Comparison of ENCODE assay signal across 1 cellular context in genomic region chr17:33968350-33969044, GRCh38.
TF ChIP-seq lines count a peak whose summit lies in the region.

No MANE protein-coding gene starts in this region.

TF ChIP-seq in GM12878, 131 proteins besides CTCF, POLR2A, EP300 and RAD21 (continued from another document and continues in another):
- TF ChIP-seq ZNF687 (IDR thresholded peaks at IDR 0.05) (0 out of 2 replicates have a peak, but pooled peaks have one; percentile 11), RBBP5 (conservative IDR thresholded peaks at IDR 0.05) (no peak), STAT1 (conservative IDR thresholded peaks at IDR 0.05) (0 out of 2 replicates have a peak, but pooled peaks have one; percentile 59), CREB1 (IDR thresholded peaks at IDR 0.05; ENCODE audit: low read depth) (no peak), MEF2A (IDR thresholded peaks at IDR 0.05; ENCODE audit: insufficient read depth, low read depth, low read length) (0 out of 2 replicates have a peak, but pooled peaks have one; percentile 29), ZNF384 (IDR thresholded peaks at IDR 0.05; ENCODE audit: borderline replicate concordance, low read depth, low read length) (no peak), ATF3 (IDR thresholded peaks at IDR 0.05; ENCODE audit: borderline replicate concordance, extremely low read depth, low read depth, low read length) (no peak), MYB (IDR thresholded peaks at IDR 0.05; ENCODE audit: borderline replicate concordance, low read depth, low read length) (no peak), CBX5 (IDR thresholded peaks at IDR 0.05; ENCODE audit: low read depth) (no peak), RFX5 (IDR thresholded peaks at IDR 0.05; ENCODE audit: low read depth, low read length) (no peak), BCL11A (IDR thresholded peaks at IDR 0.05; ENCODE audit: low read depth, low read length) (peak; percentile 34; the same call in 1 of the 2 replicates), ZSCAN29 (IDR thresholded peaks at IDR 0.05) (no peak), NR2F1 (conservative IDR thresholded peaks at IDR 0.05) (no peak), NFYA (IDR thresholded peaks at IDR 0.05; ENCODE audit: borderline replicate concordance, low read depth, low read length) (no peak), RELB (IDR thresholded peaks at IDR 0.05; ENCODE audit: low read depth) (peak; percentile 15; the same call in 1 of the 2 replicates), FOXK2 (IDR thresholded peaks at IDR 0.05) (0 out of 2 replicates have a peak, but pooled peaks have one; percentile 10), ATF2 (IDR thresholded peaks at IDR 0.05; ENCODE audit: low read length) (0 out of 2 replicates have a peak, but pooled peaks have one; percentile 18), BACH1 (IDR thresholded peaks at IDR 0.05; ENCODE audit: borderline replicate concordance) (peak; percentile 98), NFXL1 (IDR thresholded peaks at IDR 0.05; ENCODE audit: borderline replicate concordance) (no peak), SMAD5 (IDR thresholded peaks at IDR 0.05; ENCODE audit: low read depth) (no peak), HDGF (IDR thresholded peaks at IDR 0.05) (no peak), CUX1 (IDR thresholded peaks at IDR 0.05; ENCODE audit: insufficient replicate concordance, low read depth, low read length) (no peak), SREBF1 (IDR thresholded peaks at IDR 0.05; ENCODE audit: low read length) (no peak), TCF12 (IDR thresholded peaks at IDR 0.05; ENCODE audit: low read depth, low read length) (peak; percentile 76; the same call in 1 of the 2 replicates), MEF2B (IDR thresholded peaks at IDR 0.05; ENCODE audit: partially characterized antibody, poor library complexity, severe bottlenecking) (peak; percentile 63), GATAD2B (conservative IDR thresholded peaks at IDR 0.05; ENCODE audit: low read depth) (no peak), ZZZ3 (IDR thresholded peaks at IDR 0.05; ENCODE audit: control insufficient read depth, insufficient read length, low read depth) (no peak), POU2F2 (IDR thresholded peaks at IDR 0.05; ENCODE audit: borderline replicate concordance, low read depth, low read length) (no peak; the same call in 2 of the 3 replicates), MTA3 (IDR thresholded peaks at IDR 0.05; ENCODE audit: borderline replicate concordance, low read length) (0 out of 2 replicates have a peak, but pooled peaks have one; percentile 43), BMI1 (IDR thresholded peaks at IDR 0.05; ENCODE audit: borderline replicate concordance) (no peak), PAX5 (IDR thresholded peaks at IDR 0.05; ENCODE audit: borderline replicate concordance, low read depth, low read length) (peak; percentile 25; the same call in 1 of the 2 replicates), BHLHE40 (IDR thresholded peaks at IDR 0.05; ENCODE audit: borderline replicate concordance in 1 of 2, low read depth in 2 of 2, low read length in 1 of 2) (peak in 1 of 2 experiments; percentile 29; a peak in 1 of 4 replicates)
- TF ChIP-seq, protein P1, sequence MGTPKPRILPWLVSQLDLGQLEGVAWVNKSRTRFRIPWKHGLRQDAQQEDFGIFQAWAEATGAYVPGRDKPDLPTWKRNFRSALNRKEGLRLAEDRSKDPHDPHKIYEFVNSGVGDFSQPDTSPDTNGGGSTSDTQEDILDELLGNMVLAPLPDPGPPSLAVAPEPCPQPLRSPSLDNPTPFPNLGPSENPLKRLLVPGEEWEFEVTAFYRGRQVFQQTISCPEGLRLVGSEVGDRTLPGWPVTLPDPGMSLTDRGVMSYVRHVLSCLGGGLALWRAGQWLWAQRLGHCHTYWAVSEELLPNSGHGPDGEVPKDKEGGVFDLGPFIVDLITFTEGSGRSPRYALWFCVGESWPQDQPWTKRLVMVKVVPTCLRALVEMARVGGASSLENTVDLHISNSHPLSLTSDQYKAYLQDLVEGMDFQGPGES (IDR thresholded peaks at IDR 0.05): no peak
- TF ChIP-seq, protein P2, sequence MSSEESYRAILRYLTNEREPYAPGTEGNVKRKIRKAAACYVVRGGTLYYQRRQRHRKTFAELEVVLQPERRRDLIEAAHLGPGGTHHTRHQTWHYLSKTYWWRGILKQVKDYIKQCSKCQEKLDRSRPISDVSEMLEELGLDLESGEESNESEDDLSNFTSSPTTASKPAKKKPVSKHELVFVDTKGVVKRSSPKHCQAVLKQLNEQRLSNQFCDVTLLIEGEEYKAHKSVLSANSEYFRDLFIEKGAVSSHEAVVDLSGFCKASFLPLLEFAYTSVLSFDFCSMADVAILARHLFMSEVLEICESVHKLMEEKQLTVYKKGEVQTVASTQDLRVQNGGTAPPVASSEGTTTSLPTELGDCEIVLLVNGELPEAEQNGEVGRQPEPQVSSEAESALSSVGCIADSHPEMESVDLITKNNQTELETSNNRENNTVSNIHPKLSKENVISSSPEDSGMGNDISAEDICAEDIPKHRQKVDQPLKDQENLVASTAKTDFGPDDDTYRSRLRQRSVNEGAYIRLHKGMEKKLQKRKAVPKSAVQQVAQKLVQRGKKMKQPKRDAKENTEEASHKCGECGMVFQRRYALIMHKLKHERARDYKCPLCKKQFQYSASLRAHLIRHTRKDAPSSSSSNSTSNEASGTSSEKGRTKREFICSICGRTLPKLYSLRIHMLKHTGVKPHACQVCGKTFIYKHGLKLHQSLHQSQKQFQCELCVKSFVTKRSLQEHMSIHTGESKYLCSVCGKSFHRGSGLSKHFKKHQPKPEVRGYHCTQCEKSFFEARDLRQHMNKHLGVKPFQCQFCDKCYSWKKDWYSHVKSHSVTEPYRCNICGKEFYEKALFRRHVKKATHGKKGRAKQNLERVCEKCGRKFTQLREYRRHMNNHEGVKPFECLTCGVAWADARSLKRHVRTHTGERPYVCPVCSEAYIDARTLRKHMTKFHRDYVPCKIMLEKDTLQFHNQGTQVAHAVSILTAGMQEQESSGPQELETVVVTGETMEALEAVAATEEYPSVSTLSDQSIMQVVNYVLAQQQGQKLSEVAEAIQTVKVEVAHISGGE (CRISPR knock-in tag; IDR thresholded peaks at IDR 0.05): no peak
- TF ChIP-seq, protein P3, sequence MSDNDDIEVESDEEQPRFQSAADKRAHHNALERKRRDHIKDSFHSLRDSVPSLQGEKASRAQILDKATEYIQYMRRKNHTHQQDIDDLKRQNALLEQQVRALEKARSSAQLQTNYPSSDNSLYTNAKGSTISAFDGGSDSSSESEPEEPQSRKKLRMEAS (IDR thresholded peaks at IDR 0.05; ENCODE audit: low read depth, low read length): no peak
- TF ChIP-seq, protein P4, sequence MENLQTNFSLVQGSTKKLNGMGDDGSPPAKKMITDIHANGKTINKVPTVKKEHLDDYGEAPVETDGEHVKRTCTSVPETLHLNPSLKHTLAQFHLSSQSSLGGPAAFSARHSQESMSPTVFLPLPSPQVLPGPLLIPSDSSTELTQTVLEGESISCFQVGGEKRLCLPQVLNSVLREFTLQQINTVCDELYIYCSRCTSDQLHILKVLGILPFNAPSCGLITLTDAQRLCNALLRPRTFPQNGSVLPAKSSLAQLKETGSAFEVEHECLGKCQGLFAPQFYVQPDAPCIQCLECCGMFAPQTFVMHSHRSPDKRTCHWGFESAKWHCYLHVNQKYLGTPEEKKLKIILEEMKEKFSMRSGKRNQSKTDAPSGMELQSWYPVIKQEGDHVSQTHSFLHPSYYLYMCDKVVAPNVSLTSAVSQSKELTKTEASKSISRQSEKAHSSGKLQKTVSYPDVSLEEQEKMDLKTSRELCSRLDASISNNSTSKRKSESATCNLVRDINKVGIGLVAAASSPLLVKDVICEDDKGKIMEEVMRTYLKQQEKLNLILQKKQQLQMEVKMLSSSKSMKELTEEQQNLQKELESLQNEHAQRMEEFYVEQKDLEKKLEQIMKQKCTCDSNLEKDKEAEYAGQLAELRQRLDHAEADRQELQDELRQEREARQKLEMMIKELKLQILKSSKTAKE (IDR thresholded peaks at IDR 0.05; ENCODE audit: low read depth, poor library complexity, severe bottlenecking): peak; percentile 48
- TF ChIP-seq, protein P5, sequence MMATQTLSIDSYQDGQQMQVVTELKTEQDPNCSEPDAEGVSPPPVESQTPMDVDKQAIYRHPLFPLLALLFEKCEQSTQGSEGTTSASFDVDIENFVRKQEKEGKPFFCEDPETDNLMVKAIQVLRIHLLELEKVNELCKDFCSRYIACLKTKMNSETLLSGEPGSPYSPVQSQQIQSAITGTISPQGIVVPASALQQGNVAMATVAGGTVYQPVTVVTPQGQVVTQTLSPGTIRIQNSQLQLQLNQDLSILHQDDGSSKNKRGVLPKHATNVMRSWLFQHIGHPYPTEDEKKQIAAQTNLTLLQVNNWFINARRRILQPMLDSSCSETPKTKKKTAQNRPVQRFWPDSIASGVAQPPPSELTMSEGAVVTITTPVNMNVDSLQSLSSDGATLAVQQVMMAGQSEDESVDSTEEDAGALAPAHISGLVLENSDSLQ (IDR thresholded peaks at IDR 0.05): peak; percentile 45; the same call in 1 of the 2 replicates
